Comparison of ENCODE assay signal across 14 cellular contexts in the genomic region with DNA sequence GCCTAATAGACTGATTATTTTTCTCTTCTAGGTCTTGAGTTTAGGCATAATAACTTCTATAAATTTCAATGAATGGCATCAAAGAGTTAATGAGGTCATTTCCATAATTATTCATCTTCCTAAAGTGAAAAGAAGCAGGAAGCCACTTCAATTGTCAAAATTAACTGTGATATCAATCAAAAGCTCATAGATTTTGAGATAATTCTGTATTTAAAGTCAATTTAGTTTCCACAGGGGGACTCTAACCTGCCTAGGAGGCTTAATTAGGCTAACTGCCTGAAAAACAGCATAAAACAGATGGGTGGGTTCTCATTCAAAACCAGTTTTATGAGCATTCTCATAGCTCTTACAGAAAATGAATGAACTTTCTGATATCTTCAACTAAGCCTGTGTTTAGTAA.
DNase-seq lines count a peak whose midpoint lies in the region; TF ChIP-seq lines count a peak whose summit lies in the region.
"Had no signal": no experiment of that assay in that cellular context is flagged by ENCODE, and none has a peak within 500 bp of the region (broad histone marks: within the 10 kb centered on the region; RNA-seq: fewer than 3 reads in every experiment).

No MANE protein-coding gene starts in this region.

- H2AFZ ChIP-seq in neural cell (ENCODE audit: low read depth, low read length): no peak overlapping the region

- no peak overlapping the region for H3K4me2 ChIP-seq in neural cell (ENCODE audit: low read length)
- H3K4me2 ChIP-seq: BLaER1 had no signal

- no peak for TF ChIP-seq EP300 in neural cell (conservative IDR thresholded peaks at IDR 0.05; ENCODE audit: poor library complexity, severe bottlenecking)

- H3K9ac ChIP-seq in neural cell (ENCODE audit: low read length): no peak overlapping the region
- H3K9ac ChIP-seq: BLaER1 had no signal

- H3K4me3 ChIP-seq in HAP-1: no peak overlapping the region
- no peak overlapping the region for H3K4me3 ChIP-seq in neural cell (ENCODE audit: low read length)
- H3K4me3 ChIP-seq: BLaER1, K562 had no signal

- no peaks in the 10 kb centered on the region for H3K9me2 ChIP-seq in neural cell (ENCODE audit: insufficient read depth, low read length)

- H3K79me2 ChIP-seq in neural cell (replicated peaks; ENCODE audit: insufficient read depth, low read length): no peaks in the 10 kb centered on the region

- peaks cover 24% of the 10 kb centered on the region for H3K4me1 ChIP-seq in HAP-1
- H3K4me1 ChIP-seq: Caco-2 had no signal

- H3K27me3 ChIP-seq in HAP-1 (ENCODE audit: low read depth) (no peaks in the 10 kb centered on the region), neural cell (ENCODE audit: insufficient read depth, low read depth, low read length) (no peaks in the 10 kb centered on the region)
- H3K27me3 ChIP-seq: BLaER1 had no signal

- DNase-seq in AG08395 (ENCODE audit: low spot score) (peak; percentile 1), HAP-1 (ENCODE audit: low spot score in 2 of 2) (peak; percentile 39 to 98), NCI-H69 (lab: John Stamatoyannopoulos, UW) (peak; percentile 34), GM19240 (ENCODE audit: insufficient read length, low spot score) (no peak), nucleus accumbens (lab: John Stamatoyannopoulos, UW) (no peak)
- no peak for DNase-seq in activated effector memory CD4-positive, alpha-beta T cell treated with anti-CD3 and anti-CD28 coated beads, Interleukin-2, amount 50 U/mL, for 16 hours
- DNase-seq: AML-193; Caco-2; CD8-positive, alpha-beta memory T cell; DND-41; GDM1 had no signal

- H3K9me3 ChIP-seq in HAP-1: no peaks in the 10 kb centered on the region
- no peaks in the 10 kb centered on the region for H3K9me3 ChIP-seq in neural cell (ENCODE audit: low read length)
- H3K9me3 ChIP-seq: Caco-2 had no signal

- TF ChIP-seq RAD21 in neural cell (conservative IDR thresholded peaks at IDR 0.05): no peak

- no peak overlapping the region for H3K27ac ChIP-seq in neural cell (ENCODE audit: low read length)
- H3K27ac ChIP-seq: BLaER1 had no signal

- H4K20me1 ChIP-seq in neural cell (ENCODE audit: insufficient read depth): no peaks in the 10 kb centered on the region
- H4K20me1 ChIP-seq: BLaER1 had no signal

- no peaks in the 10 kb centered on the region for H3F3A ChIP-seq in neural cell (ENCODE audit: insufficient read depth, low read length, poor library complexity, severe bottlenecking)

- no peaks in the 10 kb centered on the region for H3K36me3 ChIP-seq in HAP-1 (replicated peaks)
- no peaks in the 10 kb centered on the region for H3K36me3 ChIP-seq in neural cell (ENCODE audit: insufficient read depth, low read length)
- H3K36me3 ChIP-seq: BLaER1 had no signal

- TF ChIP-seq CTCF in neural cell (IDR thresholded peaks at IDR 0.05; ENCODE audit: poor library complexity, severe bottlenecking): no peak

- in situ Hi-C loops in HAP-1 (cut with MboI; ENCODE audit: low sequenced_read_pairs): no loop called here

TF ChIP-seq in neural cell, 6 proteins besides CTCF, POLR2A, EP300 and RAD21:
- TF ChIP-seq SMC3 (conservative IDR thresholded peaks at IDR 0.05; ENCODE audit: poor library complexity): no peak
- peak; percentile 37 for TF ChIP-seq POLR2AphosphoS5 (IDR thresholded peaks at IDR 0.05)
- TF ChIP-seq EZH2 (IDR thresholded peaks at IDR 0.05; ENCODE audit: borderline replicate concordance, insufficient read depth, low read length, poor library complexity, severe bottlenecking): no peak

Comparison
In these comparisons a context has a peak if more than half of its experiments do, and no peak if none do; other contexts are left out.
1. DNase-seq: peak in AG08395 (single experiment), HAP-1 (2 of 2) and NCI-H69 (single experiment); none in GM19240 (single experiment), nucleus accumbens (0 of 56) and activated effector memory CD4-positive, alpha-beta T cell treated with anti-CD3 and anti-CD28 coated beads, Interleukin-2, amount 50 U/mL, for 16 hours (single experiment).